In the genomic region with DNA sequence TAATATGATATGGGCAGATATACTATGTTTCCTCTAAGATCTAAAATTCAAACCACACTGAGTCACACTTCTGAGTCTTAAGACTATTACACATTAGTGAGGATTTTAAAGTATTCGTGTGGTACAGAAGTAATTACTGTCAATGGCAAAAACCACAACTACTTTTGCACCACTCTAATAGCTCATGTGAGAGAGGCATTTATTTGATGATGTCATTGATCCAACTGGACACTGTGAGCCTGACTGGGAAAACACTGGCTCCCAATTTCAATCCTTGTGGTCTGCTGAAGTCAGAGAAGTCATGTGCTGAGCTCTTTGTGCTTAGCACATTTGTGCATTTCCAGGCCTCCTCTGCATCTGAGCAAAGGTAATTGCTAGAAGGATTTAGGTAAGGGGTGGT, we compare ENCODE assay signal across 13 cellular contexts.
DNase-seq lines count a peak whose midpoint lies in the region; ATAC-seq and TF ChIP-seq lines count a peak whose summit lies in the region.
"Had no signal": no experiment of that assay in that cellular context is flagged by ENCODE, and none has a peak within 500 bp of the region (broad histone marks: within the 10 kb centered on the region; RNA-seq: fewer than 3 reads in every experiment).

No MANE protein-coding gene starts in this region.

- H3K4me1 Mint-ChIP-seq in MCF 10A (ENCODE audit: insufficient read depth, unreplicated experiment) (no peaks in the 10 kb centered on the region), endothelial cell (ENCODE audit: unreplicated experiment) (no peaks in the 10 kb centered on the region)
- no peaks in the 10 kb centered on the region for H3K4me1 Mint-ChIP-seq in activated naive CD4-positive, alpha-beta T cell treated with anti-CD3 and anti-CD28 coated beads for 36 hours (ENCODE audit: low read depth)

- BruUV-seq in MCF 10A (replicated peaks; lab: Mats Ljungman, UMichigan), result no TSS peak

- no peaks in the 10 kb centered on the region for H3K36me3 Mint-ChIP-seq in MCF 10A (ENCODE audit: insufficient read depth, unreplicated experiment)
- no peaks in the 10 kb centered on the region for H3K36me3 Mint-ChIP-seq in activated naive CD4-positive, alpha-beta T cell treated with anti-CD3 and anti-CD28 coated beads for 36 hours (ENCODE audit: low read depth)
- H3K36me3 Mint-ChIP-seq in endothelial cell (ENCODE audit: low read depth, unreplicated experiment), result no peaks in the 10 kb centered on the region

- no peaks in the 10 kb centered on the region for H3K36me3 ChIP-seq in breast epithelium
- H3K36me3 ChIP-seq: thoracic aorta had no signal

- no peaks in the 10 kb centered on the region for H3K9me3 ChIP-seq in breast epithelium
- H3K9me3 ChIP-seq: A549, thoracic aorta had no signal

- H3K4me1 ChIP-seq in breast epithelium, result no peaks in the 10 kb centered on the region
- H3K4me1 ChIP-seq: A549 had no signal

- TF ChIP-seq POLR2A in breast epithelium (IDR thresholded peaks at IDR 0.05), result no peak

- CTCF ChIA-PET in MCF 10A (lab: Yijun Ruan, JAX), result interaction anchor here (0.6 kb wide), 1 partner anchor 358 kb away, joined by 3 read pairs; no protein-coding TSS in a partner anchor
- CTCF ChIA-PET in activated naive CD4-positive, alpha-beta T cell treated with anti-CD3 and anti-CD28 coated beads for 36 hours (lab: Charles Lee), result interaction anchor here (0.6 kb wide), 2 partner anchors 14 to 20 kb away, joined by 3 read pairs; no protein-coding TSS in a partner anchor

- H3K9me3 Mint-ChIP-seq in MCF 10A (ENCODE audit: unreplicated experiment) (no peaks in the 10 kb centered on the region), endothelial cell (ENCODE audit: unreplicated experiment) (no peaks in the 10 kb centered on the region)
- no peaks in the 10 kb centered on the region for H3K9me3 Mint-ChIP-seq in activated naive CD4-positive, alpha-beta T cell treated with anti-CD3 and anti-CD28 coated beads for 36 hours
- H3K9me3 Mint-ChIP-seq: dendritic cell treated with granulocyte-macrophage colony-stimulating factor and Interleukin-4, amounts not matched to agents 40 ng/mL and 50 ng/mL, for 4 days had no signal

- H3K27ac ChIP-seq in breast epithelium, result no peak overlapping the region
- H3K27ac ChIP-seq: A549, thoracic aorta had no signal

- intact Hi-C loops in MCF 10A (cut with micrococcal nuclease), result no loop called here
- intact Hi-C loops in breast epithelium (cut with DNase I; ENCODE audit: low total_unique reads), result no loop called here
- intact Hi-C loops in activated naive CD4-positive, alpha-beta T cell treated with anti-CD3 and anti-CD28 coated beads for 36 hours (cut with micrococcal nuclease), result no loop called here

- peak; percentile 94 for ATAC-seq in SK-N-SH treated with all-trans-retinoic acid at 6 μM for 48 hours
- no peak for ATAC-seq in stimulated activated naive CD8-positive, alpha-beta T cell treated with anti-CD3 and anti-CD28 coated beads, Interleukin-15, Interleukin-2, amounts not matched to agents 100 U/mL and 50 U/mL, for 24 hours
- ATAC-seq: A549 had no signal

- no peak overlapping the region for H3K4me3 ChIP-seq in breast epithelium
- H3K4me3 ChIP-seq: A549, thoracic aorta had no signal

- H3K4me3 Mint-ChIP-seq in MCF 10A (ENCODE audit: unreplicated experiment) (no peak overlapping the region), endothelial cell (ENCODE audit: unreplicated experiment) (no peak overlapping the region)
- no peak overlapping the region for H3K4me3 Mint-ChIP-seq in activated naive CD4-positive, alpha-beta T cell treated with anti-CD3 and anti-CD28 coated beads for 36 hours
- H3K4me3 Mint-ChIP-seq: dendritic cell treated with granulocyte-macrophage colony-stimulating factor and Interleukin-4, amounts not matched to agents 40 ng/mL and 50 ng/mL, for 4 days had no signal

- H3K27me3 ChIP-seq in breast epithelium, result no peaks in the 10 kb centered on the region

- H3K27ac Mint-ChIP-seq in MCF 10A (ENCODE audit: low read depth, unreplicated experiment) (no peak overlapping the region), endothelial cell (ENCODE audit: unreplicated experiment) (no peak overlapping the region)
- H3K27ac Mint-ChIP-seq in activated naive CD4-positive, alpha-beta T cell treated with anti-CD3 and anti-CD28 coated beads for 36 hours, result no peak overlapping the region
- H3K27ac Mint-ChIP-seq: dendritic cell treated with granulocyte-macrophage colony-stimulating factor and Interleukin-4, amounts not matched to agents 40 ng/mL and 50 ng/mL, for 4 days; progenitor cell of endocrine pancreas had no signal

- peaks cover 74% of the 10 kb centered on the region for H3K27me3 Mint-ChIP-seq in MCF 10A (ENCODE audit: insufficient read depth, unreplicated experiment)
- H3K27me3 Mint-ChIP-seq in activated naive CD4-positive, alpha-beta T cell treated with anti-CD3 and anti-CD28 coated beads for 36 hours (ENCODE audit: low read depth), result no peaks in the 10 kb centered on the region
- peaks cover 1% of the 10 kb centered on the region for H3K27me3 Mint-ChIP-seq in endothelial cell (ENCODE audit: unreplicated experiment)
- H3K27me3 Mint-ChIP-seq: dendritic cell treated with granulocyte-macrophage colony-stimulating factor and Interleukin-4, amounts not matched to agents 40 ng/mL and 50 ng/mL, for 4 days; progenitor cell of endocrine pancreas had no signal

- DNase-seq in MCF 10A (ENCODE audit: unreplicated experiment), result peak; percentile 18
- no peak for DNase-seq in breast epithelium (ENCODE audit: low spot score in 2 of 2)
- DNase-seq in fibroblast of peridontal ligament (ENCODE audit: extremely low read depth), result peak; percentile 79
- no peak for DNase-seq in stimulated activated naive CD8-positive, alpha-beta T cell treated with anti-CD3 and anti-CD28 coated beads, Interleukin-15, Interleukin-2, amounts not matched to agents 100 U/mL and 50 U/mL, for 24 hours
- no peak for DNase-seq in activated naive CD4-positive, alpha-beta T cell treated with anti-CD3 and anti-CD28 coated beads for 36 hours
- no peak for DNase-seq in germinal center (ENCODE audit: low spot score)
- DNase-seq in endothelial cell (ENCODE audit: low spot score), result no peak
- DNase-seq: activated CD4-positive, alpha-beta T cell treated with anti-CD3 and anti-CD28 coated beads for 48 hours had no signal

- POLR2A ChIA-PET in MCF 10A (lab: Yijun Ruan, JAX), result no interaction called here

- TF ChIP-seq CTCF in MCF 10A (IDR thresholded peaks at IDR 0.05; ENCODE audit: unreplicated experiment) (no peak), breast epithelium (IDR thresholded peaks at IDR 0.05) (no peak), endothelial cell (IDR thresholded peaks at IDR 0.05; ENCODE audit: unreplicated experiment) (no peak)

TF ChIP-seq in SK-N-SH treated with all-trans-retinoic acid at 6 μM for 48 hours, 23 proteins besides CTCF, POLR2A, EP300 and RAD21:
- peak; percentile 51; the same call in 1 of the 2 replicates for TF ChIP-seq ZC3H10 (CRISPR knock-in tag; IDR thresholded peaks at IDR 0.05)
- no peak for TF ChIP-seq ESRRG (CRISPR knock-in tag; IDR thresholded peaks at IDR 0.05)
- TF ChIP-seq ZFP30 (CRISPR knock-in tag; IDR thresholded peaks at IDR 0.05), result no peak
- peak; percentile 67; the same call in 1 of the 2 replicates for TF ChIP-seq TOX (CRISPR knock-in tag; IDR thresholded peaks at IDR 0.05; ENCODE audit: borderline replicate concordance)
- no peak for TF ChIP-seq CSDC2 (CRISPR knock-in tag; IDR thresholded peaks at IDR 0.05)
- TF ChIP-seq ZNF8 (CRISPR knock-in tag; IDR thresholded peaks at IDR 0.05), result no peak

Comparison
In these comparisons a context has a peak if more than half of its experiments do, and no peak if none do; other contexts are left out.
1. DNase-seq: peak in MCF 10A (single experiment) and fibroblast of peridontal ligament (single experiment); none in breast epithelium (0 of 2), stimulated activated naive CD8-positive, alpha-beta T cell treated with anti-CD3 and anti-CD28 coated beads, Interleukin-15, Interleukin-2, amounts not matched to agents 100 U/mL and 50 U/mL, for 24 hours (single experiment), activated naive CD4-positive, alpha-beta T cell treated with anti-CD3 and anti-CD28 coated beads for 36 hours (single experiment), germinal center (single experiment) and endothelial cell (single experiment).